In the genomic region with DNA sequence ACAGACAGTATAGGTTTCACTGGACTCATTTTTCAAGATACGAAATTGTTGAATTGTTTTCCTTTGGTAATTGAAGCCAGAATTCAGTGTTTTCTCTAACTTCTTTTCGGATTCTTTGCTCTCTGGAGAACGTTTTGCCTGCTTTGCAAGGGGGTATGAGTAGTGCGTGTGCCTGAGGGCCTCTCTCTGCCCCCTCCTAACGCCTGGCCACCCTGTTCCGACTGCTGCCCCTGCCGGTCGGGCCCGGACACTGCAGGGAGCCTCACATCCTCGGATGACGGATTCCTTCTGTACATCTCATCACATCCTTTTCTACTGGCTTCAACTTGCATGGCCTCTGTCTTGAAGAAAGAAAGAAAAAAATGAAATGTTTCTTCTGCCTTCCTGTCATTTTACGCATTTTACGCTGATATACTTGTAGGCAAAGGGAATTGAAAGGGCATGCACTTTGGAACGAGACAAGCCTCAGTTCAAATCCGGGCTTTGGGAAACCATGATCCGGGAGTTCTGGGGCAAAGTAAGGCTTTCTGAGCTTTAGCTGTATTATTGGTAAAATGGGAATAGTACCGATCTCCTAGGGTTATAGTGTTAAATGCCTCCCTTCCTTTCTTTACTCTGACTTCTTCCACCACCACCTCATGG, we compare ENCODE assay signal across 10 cellular contexts.
DNase-seq lines count a peak whose midpoint lies in the region; ATAC-seq and TF ChIP-seq lines count a peak whose summit lies in the region.
"Had no signal": no experiment of that assay in that cellular context is flagged by ENCODE, and none has a peak within 500 bp of the region (broad histone marks: within the 10 kb centered on the region; RNA-seq: fewer than 3 reads in every experiment).

No MANE protein-coding gene starts in this region.

- CTCF ChIA-PET in CD4-positive, alpha-beta T cell (lab: Charles Lee), result no interaction called here

- H3K36me3 Mint-ChIP-seq in CD4-positive, alpha-beta T cell (ENCODE audit: low read depth), result peaks cover 54% of the 10 kb centered on the region
- peaks cover 6% of the 10 kb centered on the region for H3K36me3 Mint-ChIP-seq in activated naive CD8-positive, alpha-beta T cell treated with anti-CD3 and anti-CD28 coated beads for 36 hours

- peaks cover 13% of the 10 kb centered on the region for H3K9me3 ChIP-seq in WERI-Rb-1 (ENCODE audit: severe bottlenecking)
- H3K9me3 ChIP-seq in CD4-positive, alpha-beta T cell (ENCODE audit: control insufficient read depth, low read length), result no peaks in the 10 kb centered on the region

- ATAC-seq in GM19351 (IDR thresholded peaks at IDR 0.05; ENCODE audit: unreplicated experiment) (peak; percentile 86), Right ventricle myocardium superior (ENCODE audit: poor library complexity) (peak; percentile 56), HG03521 (IDR thresholded peaks at IDR 0.05; ENCODE audit: unreplicated experiment) (no peak)
- ATAC-seq in CD4-positive, alpha-beta T cell (ENCODE audit: poor library complexity), result no peak

- no peak overlapping the region for H3K4me3 ChIP-seq in WERI-Rb-1 (ENCODE audit: low read depth, low read length)

- no peak overlapping the region for H3K27ac ChIP-seq in WERI-Rb-1
- H3K27ac ChIP-seq in CD4-positive, alpha-beta T cell (ENCODE audit: low read depth, low read length), result no peak overlapping the region

- peaks cover 5% of the 10 kb centered on the region for H3K9me3 Mint-ChIP-seq in CD4-positive, alpha-beta T cell
- peaks cover 5% of the 10 kb centered on the region for H3K9me3 Mint-ChIP-seq in activated naive CD8-positive, alpha-beta T cell treated with anti-CD3 and anti-CD28 coated beads for 36 hours

- peak; percentile 80 for DNase-seq in WERI-Rb-1
- DNase-seq in Right ventricle myocardium superior, result peak; percentile 62
- peak; percentile 67 for DNase-seq in smooth muscle cell of the brain vasculature (ENCODE audit: low read depth, low spot score)
- DNase-seq in CD4-positive, alpha-beta T cell, result no peak
- DNase-seq in activated naive CD8-positive, alpha-beta T cell treated with anti-CD3 and anti-CD28 coated beads for 36 hours, result no peak
- no peak for DNase-seq in activated naive CD4-positive, alpha-beta T cell treated with Interleukin-2 at 50 U/mL for 16 hours
- DNase-seq: NCI-H748 treated with DMSO at 0.1 percent for 48 hours, retina had no signal

- POLR2A ChIA-PET in CD4-positive, alpha-beta T cell (lab: Charles Lee), result no interaction called here

- peak; percentile 99 for TF ChIP-seq CTCF in WERI-Rb-1 (IDR thresholded peaks at IDR 0.05; ENCODE audit: low read depth, low read length)
- no peak for TF ChIP-seq CTCF in CD4-positive, alpha-beta T cell (IDR thresholded peaks at IDR 0.05)

- no peak overlapping the region for H3K4me3 Mint-ChIP-seq in CD4-positive, alpha-beta T cell
- H3K4me3 Mint-ChIP-seq in activated naive CD8-positive, alpha-beta T cell treated with anti-CD3 and anti-CD28 coated beads for 36 hours, result no peak overlapping the region

- H3K27ac Mint-ChIP-seq in CD4-positive, alpha-beta T cell, result no peak overlapping the region
- no peak overlapping the region for H3K27ac Mint-ChIP-seq in activated naive CD8-positive, alpha-beta T cell treated with anti-CD3 and anti-CD28 coated beads for 36 hours

- intact Hi-C loops in Right ventricle myocardium superior (cut with DNase I), result no loop called here
- intact Hi-C loops in CD4-positive, alpha-beta T cell (cut with DNase I, micrococcal nuclease), result no loop called here

- no peaks in the 10 kb centered on the region for H3K27me3 Mint-ChIP-seq in CD4-positive, alpha-beta T cell
- H3K27me3 Mint-ChIP-seq in activated naive CD8-positive, alpha-beta T cell treated with anti-CD3 and anti-CD28 coated beads for 36 hours, result no peaks in the 10 kb centered on the region

- peaks cover 21% of the 10 kb centered on the region for H3K27me3 ChIP-seq in WERI-Rb-1 (ENCODE audit: insufficient read depth, low read depth, severe bottlenecking)
- no peaks in the 10 kb centered on the region for H3K27me3 ChIP-seq in CD4-positive, alpha-beta T cell (ENCODE audit: control insufficient read depth, insufficient read depth, low read length)

- H3K36me3 ChIP-seq in WERI-Rb-1, result no peaks in the 10 kb centered on the region

- H3K4me1 Mint-ChIP-seq in CD4-positive, alpha-beta T cell (ENCODE audit: low read depth), result peaks cover 44% of the 10 kb centered on the region
- H3K4me1 Mint-ChIP-seq in activated naive CD8-positive, alpha-beta T cell treated with anti-CD3 and anti-CD28 coated beads for 36 hours, result no peaks in the 10 kb centered on the region

Comparison
In these comparisons a context has a peak if more than half of its experiments do, and no peak if none do; other contexts are left out.
1. ATAC-seq: peak in GM19351 (single experiment) and Right ventricle myocardium superior (single experiment); none in HG03521 (single experiment) and CD4-positive, alpha-beta T cell (single experiment).
2. DNase-seq: peak in WERI-Rb-1 (single experiment), Right ventricle myocardium superior (single experiment) and smooth muscle cell of the brain vasculature (single experiment); none in CD4-positive, alpha-beta T cell (0 of 10), activated naive CD8-positive, alpha-beta T cell treated with anti-CD3 and anti-CD28 coated beads for 36 hours (single experiment) and activated naive CD4-positive, alpha-beta T cell treated with Interleukin-2 at 50 U/mL for 16 hours (single experiment).